ENCODE assay signal across 26 cellular contexts in the genomic region with DNA sequence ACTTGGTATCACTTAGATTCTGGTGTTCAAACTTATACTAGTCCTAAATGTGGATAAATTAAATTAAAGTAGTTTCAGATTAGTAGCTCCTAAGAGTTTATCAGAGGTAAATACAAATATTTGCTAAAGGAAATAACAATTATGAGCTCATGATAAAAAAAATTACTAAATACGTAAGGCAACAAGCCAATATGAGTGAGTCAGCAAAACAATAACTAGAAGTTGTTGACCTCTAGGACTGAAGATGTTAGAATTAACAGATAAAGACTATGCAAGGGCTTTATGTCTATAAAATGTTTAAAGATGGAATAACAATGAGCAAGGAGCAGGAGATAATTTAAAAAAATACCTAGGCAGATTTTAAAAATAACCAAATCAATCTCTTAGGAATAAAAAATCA.
"Had no signal": no experiment of that assay in that cellular context is flagged by ENCODE, and none has a peak within 500 bp of the region (broad histone marks: within the 10 kb centered on the region; RNA-seq: fewer than 3 reads in every experiment).

No MANE protein-coding gene starts in this region.

- H3K4me3 Mint-ChIP-seq: activated CD4-positive, alpha-beta memory T cell treated with anti-CD3 and anti-CD28 coated beads for 36 hours; activated CD4-positive, alpha-beta T cell treated with anti-CD3 and anti-CD28 coated beads, Interleukin-2, amount 10 ng/mL, durations not matched to agents 7 days and 5 days; activated naive CD8-positive, alpha-beta T cell; activated T-cell treated with anti-CD3 and anti-CD28 coated beads, Interleukin-2, amount 50 U/mL, for 4 hours had no signal

- H3K27ac ChIP-seq: brain microvascular endothelial cell, Peyer's patch, RWPE1, SJCRH30, VCaP had no signal

- H3K9ac ChIP-seq: SK-N-SH had no signal

- H3K36me3 Mint-ChIP-seq: activated CD4-positive, alpha-beta memory T cell treated with anti-CD3 and anti-CD28 coated beads for 36 hours; activated naive CD8-positive, alpha-beta T cell had no signal

- ATAC-seq: activated T-cell treated with anti-CD3 and anti-CD28 coated beads, Interleukin-2, amount 50 U/mL, for 4 hours had no signal

- H3K4me1 ChIP-seq: Peyer's patch, SJCRH30 had no signal

- H3K27me3 Mint-ChIP-seq: activated CD4-positive, alpha-beta memory T cell treated with anti-CD3 and anti-CD28 coated beads for 36 hours; activated CD4-positive, alpha-beta T cell treated with anti-CD3 and anti-CD28 coated beads, Interleukin-2, amount 10 ng/mL, durations not matched to agents 7 days and 5 days; activated naive CD8-positive, alpha-beta T cell had no signal

- H3K4me3 ChIP-seq: Peyer's patch, SJCRH30 had no signal

- DNase-seq: activated CD4-positive, alpha-beta memory T cell treated with anti-CD3 and anti-CD28 coated beads for 36 hours; activated CD4-positive, alpha-beta T cell treated with anti-CD3 and anti-CD28 coated beads, Interleukin-2, amount 10 ng/mL, durations not matched to agents 7 days and 5 days; activated CD4-positive, CD25-positive, alpha-beta regulatory T cell; activated CD8-positive, alpha-beta memory T cell treated with anti-CD3 and anti-CD28 coated beads for 24 hours; activated effector memory CD4-positive, alpha-beta T cell treated with anti-CD3 and anti-CD28 coated beads, Interleukin-2, amount 50 U/mL, for 16 hours; activated naive CD4-positive, alpha-beta T cell treated with Interleukin-2 at 50 U/mL for 16 hours; activated T-cell treated with anti-CD3 and anti-CD28 coated beads, Interleukin-2, amount 50 U/mL, for 4 hours; brain microvascular endothelial cell; Kasumi-1; KBM-7; NCI-H1092; NCI-H1417; NCI-H2029; NCI-H2107; NCI-H2171 treated with DMSO at 0.1 percent for 48 hours; NCI-H226; NCI-H526; NCI-H82; Peyer's patch; Right ventricle myocardium superior; SJCRH30; SK-N-SH; T-helper 1 cell had no signal

- H3K4me2 ChIP-seq: SK-N-SH had no signal

- H3K9me3 ChIP-seq: Peyer's patch, SJCRH30, SK-N-SH had no signal

- H3K4me1 Mint-ChIP-seq: activated CD4-positive, alpha-beta T cell treated with anti-CD3 and anti-CD28 coated beads, Interleukin-2, amount 10 ng/mL, durations not matched to agents 7 days and 5 days had no signal

- H3K9me3 Mint-ChIP-seq: activated CD4-positive, alpha-beta memory T cell treated with anti-CD3 and anti-CD28 coated beads for 36 hours had no signal

- H3K27ac Mint-ChIP-seq: activated CD4-positive, alpha-beta memory T cell treated with anti-CD3 and anti-CD28 coated beads for 36 hours; activated CD4-positive, alpha-beta T cell treated with anti-CD3 and anti-CD28 coated beads, Interleukin-2, amount 10 ng/mL, durations not matched to agents 7 days and 5 days; activated naive CD8-positive, alpha-beta T cell had no signal

- H3K27me3 ChIP-seq: brain microvascular endothelial cell, Peyer's patch, SJCRH30 had no signal

- H3K36me3 ChIP-seq: brain microvascular endothelial cell, Peyer's patch, SJCRH30 had no signal
